ENCODE assay signal across 8 cellular contexts in the genomic region with DNA sequence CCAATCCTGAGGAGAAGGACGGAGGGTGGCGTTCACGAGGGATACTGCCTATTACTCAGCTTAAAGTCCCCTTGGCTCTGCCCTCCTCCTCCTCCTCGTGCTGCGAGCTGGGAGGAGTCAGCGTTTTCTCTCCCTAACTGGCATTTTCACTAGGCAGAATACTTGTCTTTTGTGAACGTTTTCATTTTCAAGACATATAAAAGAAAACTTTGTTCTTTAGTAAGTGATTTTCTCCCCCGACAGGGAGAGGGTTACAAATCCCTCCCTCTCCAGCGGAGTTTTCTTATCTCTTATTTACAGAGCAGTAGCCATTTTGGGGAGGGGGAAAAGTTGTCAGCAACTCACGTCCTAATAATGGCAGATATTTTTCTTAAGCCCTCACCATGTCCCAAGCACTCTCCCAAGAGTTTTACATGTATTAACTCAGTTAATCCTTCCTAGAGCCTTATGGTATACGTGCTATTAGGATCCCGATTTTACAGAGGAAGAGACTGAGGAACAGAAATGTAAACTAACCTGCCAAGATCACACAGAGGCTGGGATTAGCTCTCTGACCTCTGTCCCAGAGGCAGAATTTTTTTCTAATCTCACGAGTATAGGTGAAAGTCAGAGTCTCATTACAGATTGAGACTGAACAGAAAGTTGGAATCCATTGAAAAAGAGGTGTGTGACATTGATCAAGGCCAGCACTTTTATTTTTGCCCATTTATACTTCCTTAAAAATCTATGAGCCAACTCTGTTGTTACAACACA. TPM values are rescaled to one million over a fixed set of nuclear protein-coding genes. Genes with fewer than 3 reads are reported as not detected.
DNase-seq lines count a peak whose midpoint lies in the region; ATAC-seq, FAIRE-seq and TF ChIP-seq lines count a peak whose summit lies in the region.

No MANE protein-coding gene starts in this region.

- H3K36me3 ChIP-seq in BLaER1 (no peaks in the 10 kb centered on the region), KOPT-K1 (ENCODE audit: insufficient read depth, low read length) (no peaks in the 10 kb centered on the region), kidney epithelial cell (ENCODE audit: control insufficient read depth, insufficient read depth, low read length) (no peaks in the 10 kb centered on the region), small intestine (ENCODE audit: control insufficient read depth in 2 of 2, insufficient read depth in 2 of 2, low read length in 2 of 2) (no peaks in the 10 kb centered on the region)

- DNase-seq in T1000 (lab: John Stamatoyannopoulos, UW) (peak; percentile 48), kidney epithelial cell (ENCODE audit: low read depth) (peak; percentile 32), small intestine (peak; percentile 81)
- no peak for DNase-seq in central memory CD8-positive, alpha-beta T cell (ENCODE audit: low spot score in 2 of 2)

- H3K4me1 ChIP-seq in BLaER1 (peaks cover 60% of the 10 kb centered on the region), small intestine (ENCODE audit: control insufficient read depth in 2 of 2, insufficient read depth in 1 of 2, low read depth in 1 of 2, low read length in 1 of 2) (peaks cover 4 to 9% of the 10 kb centered on the region in 2 donors)

- H3K27ac ChIP-seq in BLaER1 (peak overlapping the region; percentile 89), KOPT-K1 (ENCODE audit: low read depth, low read length, poor library complexity, severe bottlenecking) (peak overlapping the region; percentile 95), small intestine (ENCODE audit: low read depth in 1 of 2, low read length in 1 of 2) (peak overlapping the region; percentile 94 to 96)

- no peak for TF ChIP-seq CTCF in kidney epithelial cell (IDR thresholded peaks at IDR 0.05; ENCODE audit: insufficient read depth, low read length, poor library complexity, severe bottlenecking)

- H3K9ac ChIP-seq in BLaER1 = peak overlapping the region; percentile 80

- no peak for FAIRE-seq in small intestine (lab: Jason Lieb, UNC)

- H3K9me3 ChIP-seq in BLaER1 = no peaks in the 10 kb centered on the region
- no peaks in the 10 kb centered on the region for H3K9me3 ChIP-seq in KOPT-K1 (ENCODE audit: insufficient read depth, low read length, poor library complexity, severe bottlenecking)
- H3K9me3 ChIP-seq in small intestine (ENCODE audit: control insufficient read depth, low read depth) = no peaks in the 10 kb centered on the region

- 1 to 2% (median 1%) methylated on average over 13 of the region's 13 CpGs for WGBS in small intestine, 3 donors

- H4K20me1 ChIP-seq in BLaER1 = no peaks in the 10 kb centered on the region

- H3K27me3 ChIP-seq in BLaER1 (no peaks in the 10 kb centered on the region), kidney epithelial cell (ENCODE audit: control insufficient read depth, insufficient read depth, low read length) (no peaks in the 10 kb centered on the region), small intestine (ENCODE audit: control insufficient read depth in 2 of 2, insufficient read depth in 2 of 2, low read length in 2 of 2) (no peaks in the 10 kb centered on the region)

- H3K36me3 Mint-ChIP-seq in central memory CD8-positive, alpha-beta T cell (ENCODE audit: insufficient read depth) = no peaks in the 10 kb centered on the region

- no peaks in the 10 kb centered on the region for H3K9me3 Mint-ChIP-seq in central memory CD8-positive, alpha-beta T cell

- ATAC-seq in GM19395 (IDR thresholded peaks at IDR 0.05; ENCODE audit: unreplicated experiment) (peak; percentile 43), GM19023 (IDR thresholded peaks at IDR 0.05; ENCODE audit: unreplicated experiment) (no peak)
- peak; percentile 58 for ATAC-seq in central memory CD8-positive, alpha-beta T cell (replicated peaks; ENCODE audit: extremely low read depth, poor library complexity, severe bottlenecking)

- H3K4me1 Mint-ChIP-seq in central memory CD8-positive, alpha-beta T cell = peaks cover 29% of the 10 kb centered on the region

- peak overlapping the region; percentile 49 for H3K4me3 ChIP-seq in BLaER1
- H3K4me3 ChIP-seq in kidney epithelial cell (ENCODE audit: low read depth, low read length) = no peak overlapping the region
- peak overlapping the region in 1 of 2 donors; percentile 41 for H3K4me3 ChIP-seq in small intestine (ENCODE audit: low read depth in 1 of 2, low read length in 2 of 2)

- H3K27ac Mint-ChIP-seq in central memory CD8-positive, alpha-beta T cell (ENCODE audit: low read depth) = peak overlapping the region; percentile 77

- peak overlapping the region; percentile 73 for H3K4me3 Mint-ChIP-seq in central memory CD8-positive, alpha-beta T cell

- no peaks in the 10 kb centered on the region for H3K27me3 Mint-ChIP-seq in central memory CD8-positive, alpha-beta T cell

- peak overlapping the region; percentile 80 for H3K4me2 ChIP-seq in BLaER1

RNA-seq across cellular contexts. Expression of gene ZNF217, which starts 30.0 kb away (rescaled TPM):
- 40.0 and 40.8 TPM in 2 replicates for total RNA-seq in kidney epithelial cell
- polyA plus RNA-seq in small intestine = 10 to 100 TPM in 1 of 3 donors, 1 to 10 TPM in 2; 4.1 to 12.0 (median 5.4) TPM

Comparison
In these comparisons a context has a peak if more than half of its experiments do, and no peak if none do; other contexts are left out.
1. DNase-seq: peak in T1000 (single experiment), kidney epithelial cell (single experiment) and small intestine (single experiment); none in central memory CD8-positive, alpha-beta T cell (0 of 2).
2. Peak in every context shown above with its lines, with median percentiles within 50 percentile points of each other: H3K27ac ChIP-seq.